In the genomic region with DNA sequence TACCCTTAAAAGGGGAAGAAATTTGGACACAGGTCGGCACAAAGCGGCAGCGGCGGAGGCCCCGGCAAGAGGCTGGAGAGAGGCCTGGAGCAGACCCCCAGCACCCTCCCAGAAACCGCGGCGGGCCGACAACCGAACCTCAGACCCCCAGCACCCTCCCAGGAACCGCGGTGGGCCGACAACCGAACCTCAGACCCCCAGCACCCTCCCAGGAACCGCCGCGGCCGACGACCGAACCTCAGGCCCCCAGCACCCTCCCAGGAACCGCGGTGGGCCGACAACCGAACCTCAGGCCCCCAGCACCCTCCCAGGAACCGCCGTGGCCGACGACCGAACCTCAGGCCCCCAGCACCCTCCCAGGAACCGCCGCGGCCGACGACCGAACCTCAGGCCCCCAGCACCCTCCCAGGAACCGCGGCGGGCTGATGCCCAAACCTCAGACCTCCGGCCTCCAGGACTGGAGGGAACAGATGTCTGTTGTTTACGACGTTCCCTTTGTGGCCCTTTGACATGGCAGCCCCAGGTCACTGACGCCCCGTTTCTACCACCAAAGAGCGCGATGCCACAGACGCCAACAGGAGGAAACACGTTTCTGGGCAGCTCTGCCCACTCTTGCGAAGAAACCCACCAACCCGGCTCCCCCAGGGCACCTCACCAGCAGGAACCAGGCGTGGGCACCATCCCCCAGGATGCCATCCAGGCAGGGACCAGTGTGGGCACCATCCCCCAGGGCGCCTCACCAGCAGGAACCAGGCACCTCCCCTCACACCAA, we compare ENCODE assay signal across 25 cellular contexts. TPM values are rescaled to one million over a fixed set of nuclear protein-coding genes. Genes with fewer than 3 reads are reported as not detected.
"Had no signal": no experiment of that assay in that cellular context is flagged by ENCODE, and none has a peak within 500 bp of the region (broad histone marks: within the 10 kb centered on the region; RNA-seq: fewer than 3 reads in every experiment).

No MANE protein-coding gene starts in this region.

- ATAC-seq: activated CD8-positive, alpha-beta memory T cell treated with anti-CD3 and anti-CD28 coated beads, Interleukin-2, amount 10 ng/mL, durations not matched to agents 7 days and 5 days; activated T-helper 17 cell treated with anti-CD3 and anti-CD28 coated beads, Interleukin-2, amount 50 U/mL, for 72 hours; PC-3 had no signal

- H3K4me3 Mint-ChIP-seq: activated CD8-positive, alpha-beta memory T cell treated with anti-CD3 and anti-CD28 coated beads, Interleukin-2, amount 10 ng/mL, durations not matched to agents 7 days and 5 days; brain had no signal

- H3K9me3 Mint-ChIP-seq: activated CD4-positive, alpha-beta T cell treated with anti-CD3 and anti-CD28 coated beads, Interleukin-2, amount 10 ng/mL, durations not matched to agents 24 days and 14 days; activated naive CD4-positive, alpha-beta T cell treated with anti-CD3 and anti-CD28 coated beads for 36 hours; activated T-cell treated with anti-CD3 and anti-CD28 coated beads, Interleukin-2, amount 50 U/mL, for 4 hours; activated T-helper 17 cell treated with anti-CD3 and anti-CD28 coated beads, Interleukin-2, amount 50 U/mL, for 72 hours; central memory CD8-positive, alpha-beta T cell; T-helper 1 cell treated with Interleukin-12 subunit alpha and Interleukin-12 subunit beta and Interleukin-4 antibody, amounts not matched to agents 30 μg/mL and 1 μg/mL, for 36 hours had no signal

- H3K27ac Mint-ChIP-seq: activated CD4-positive, alpha-beta T cell treated with anti-CD3 and anti-CD28 coated beads, Interleukin-2, amount 10 ng/mL, durations not matched to agents 24 days and 14 days; activated CD8-positive, alpha-beta memory T cell treated with anti-CD3 and anti-CD28 coated beads, Interleukin-2, amount 10 ng/mL, durations not matched to agents 7 days and 5 days; activated naive CD4-positive, alpha-beta T cell treated with anti-CD3 and anti-CD28 coated beads for 36 hours; activated naive CD8-positive, alpha-beta T cell; brain; T-helper 1 cell treated with Interleukin-12 subunit alpha and Interleukin-12 subunit beta and Interleukin-4 antibody, amounts not matched to agents 30 μg/mL and 1 μg/mL, for 36 hours had no signal

- H3K4me1 Mint-ChIP-seq: activated T-helper 17 cell treated with anti-CD3 and anti-CD28 coated beads, Interleukin-2, amount 50 U/mL, for 72 hours; brain had no signal

- H3K27me3 Mint-ChIP-seq: activated B cell treated with CpG ODN at 0.5 μM for 24 hours, brain had no signal

- H3K36me3 Mint-ChIP-seq: activated CD8-positive, alpha-beta memory T cell treated with anti-CD3 and anti-CD28 coated beads, Interleukin-2, amount 10 ng/mL, durations not matched to agents 7 days and 5 days; activated naive CD8-positive, alpha-beta T cell had no signal

- DNase-seq: activated CD4-positive, alpha-beta T cell treated with anti-CD3 and anti-CD28 coated beads for 1 hour; activated CD4-positive, alpha-beta T cell treated with anti-CD3 and anti-CD28 coated beads, Interleukin-2, amount 10 ng/mL, durations not matched to agents 24 days and 14 days; activated CD4-positive, alpha-beta T cell treated with anti-CD3 and anti-CD28 coated beads, Interleukin-2, amount 50 U/mL, for 48 hours; activated CD8-positive, alpha-beta memory T cell treated with anti-CD3 and anti-CD28 coated beads, Interleukin-2, amount 10 ng/mL, durations not matched to agents 7 days and 5 days; activated gamma-delta T cell; activated naive CD4-positive, alpha-beta T cell treated with anti-CD3 and anti-CD28 coated beads for 36 hours; activated T-cell treated with anti-CD3 and anti-CD28 coated beads, Interleukin-2, amount 50 U/mL, for 4 hours; Karpas-422; MM.1S; NCI-H1048; NCI-H146; NCI-H187 treated with DMSO at 0.1 percent for 48 hours; NCI-H2081 treated with DMSO at 0.1 percent for 48 hours; NCI-H446; NCI-H524; PC-3; SHP77 treated with DMSO at 0.1 percent for 48 hours had no signal

RNA-seq across cellular contexts. Expression of a gene that starts 58.6 kb away (rescaled TPM):
- total RNA-seq: activated B cell treated with CpG ODN at 0.5 μM for 24 hours; activated CD8-positive, alpha-beta memory T cell treated with anti-CD3 and anti-CD28 coated beads, Interleukin-2, amount 10 ng/mL, durations not matched to agents 7 days and 5 days; activated naive CD4-positive, alpha-beta T cell treated with anti-CD3 and anti-CD28 coated beads for 36 hours; activated T-cell treated with anti-CD3 and anti-CD28 coated beads, Interleukin-2, amount 50 U/mL, for 4 hours; astrocyte; PC-3; SK-MEL-5 had no signal
